Comparison of ENCODE assay signal across 25 cellular contexts in genomic region chr7:1493129-1493528, GRCh38.
"Had no signal": no experiment of that assay in that cellular context is flagged by ENCODE, and none has a peak within 500 bp of the region (broad histone marks: within the 10 kb centered on the region; RNA-seq: fewer than 3 reads in every experiment).

No MANE protein-coding gene starts in this region.

- H3K9me3 Mint-ChIP-seq: immature natural killer cell, memory B cell had no signal

- H3K27ac Mint-ChIP-seq: immature natural killer cell, memory B cell had no signal

- DNase-seq: dermis blood vessel endothelial cell; dorsolateral prefrontal cortex; effector CD4-positive, alpha-beta T cell; effector memory CD4-positive, alpha-beta T cell; erythroblast; esophagus squamous epithelium; foreskin fibroblast; foreskin melanocyte; gastrocnemius medialis; glutamatergic neuron; head of caudate nucleus; heart right ventricle; hippocampal formation; immature natural killer cell; islet precursor cell; kidney; kidney glomerular epithelial cell; left colon; left ventricle myocardium inferior; mammary epithelial cell; mesendoderm; midbrain had no signal

- H3K4me3 Mint-ChIP-seq: immature natural killer cell, memory B cell had no signal

- H3K4me1 Mint-ChIP-seq: memory B cell had no signal

- H3K27me3 Mint-ChIP-seq: memory B cell had no signal

- ATAC-seq: esophagus mucosa, gastrocnemius medialis, heart right ventricle, left colon, left lobe of liver had no signal
